ENCODE assay signal across 25 cellular contexts in genomic region chr2:202960524-202960923, GRCh38. TPM values are rescaled to one million over a fixed set of nuclear protein-coding genes. Genes with fewer than 3 reads are reported as not detected.
DNase-seq lines count a peak whose midpoint lies in the region; ATAC-seq, FAIRE-seq and TF ChIP-seq lines count a peak whose summit lies in the region.
"Had no signal": no experiment of that assay in that cellular context is flagged by ENCODE, and none has a peak within 500 bp of the region (broad histone marks: within the 10 kb centered on the region; RNA-seq: fewer than 3 reads in every experiment).

No MANE protein-coding gene starts in this region.

- no peak overlapping the region for H2AFZ ChIP-seq in H1 (ENCODE audit: low read length)

- H3K4me2 ChIP-seq in H1 (ENCODE audit: insufficient read depth in 1 of 2, low read depth in 2 of 2, low read length in 2 of 2) = no peak overlapping the region
- H3K4me2 ChIP-seq: BLaER1 had no signal

- TF ChIP-seq EP300 in H1 (IDR thresholded peaks at IDR 0.05; ENCODE audit: borderline replicate concordance in 1 of 2, low read depth in 2 of 2, low read length in 2 of 2) = no peak

- H4K91ac ChIP-seq in H1 (replicated peaks; ENCODE audit: insufficient read length, low read length) = no peak overlapping the region

- H3K9ac ChIP-seq in H1 (replicated peaks in 1 of 4; ENCODE audit: extremely low read depth in 1 of 4, low read depth in 3 of 4, low read length in 3 of 4) = no peak overlapping the region
- H3K9ac ChIP-seq: BLaER1 had no signal

- intact Hi-C loops in posterior cingulate gyrus (cut with DNase I) = no loop called here

- H3K4ac ChIP-seq in H1 (replicated peaks; ENCODE audit: insufficient read length, low read depth, low read length) = no peak overlapping the region

- H3K18ac ChIP-seq in H1 (ENCODE audit: extremely low read depth, low read length) = no peak overlapping the region

- no peak overlapping the region for H2BK20ac ChIP-seq in H1 (ENCODE audit: low read length)

- H3K27me3 ChIP-seq in H1 (replicated peaks in 1 of 4; ENCODE audit: control insufficient read depth in 3 of 4, extremely low read depth in 1 of 4, insufficient read depth in 3 of 4, low read length in 3 of 4) = no peaks in the 10 kb centered on the region
- H3K27me3 ChIP-seq: BE2C, BLaER1 had no signal

- H3K36me3 ChIP-seq in HEK293 (ENCODE audit: control insufficient read depth in 2 of 2, insufficient read depth in 1 of 2, low read length in 2 of 2) = no peaks in the 10 kb centered on the region; a peak in 1 of 3 replicates
- no peaks in the 10 kb centered on the region for H3K36me3 ChIP-seq in H1 (ENCODE audit: control insufficient read depth in 2 of 4, insufficient read depth in 4 of 4, low read length in 3 of 4)
- H3K36me3 ChIP-seq: BE2C had no signal

- no peak for TF ChIP-seq RAD21 in H1 (IDR thresholded peaks at IDR 0.05 in 1 of 2, conservative IDR thresholded peaks at IDR 0.05 in 1 of 2; ENCODE audit: low read depth in 2 of 2, low read length in 2 of 2)

- no peak overlapping the region for H2AK5ac ChIP-seq in H1 (ENCODE audit: low read depth, low read length)

- H3K27ac ChIP-seq in HEK293 (ENCODE audit: extremely low read depth, low read depth, low read length) = no peak overlapping the region
- H3K27ac ChIP-seq in H1 (ENCODE audit: low read depth, low read length) = no peak overlapping the region
- H3K27ac ChIP-seq: BLaER1 had no signal

- no peak for FAIRE-seq in H1 (lab: Jason Lieb, UNC)
- FAIRE-seq: A204.1, GM12892, GM18507 had no signal

- H3K56ac ChIP-seq in H1 (replicated peaks; ENCODE audit: insufficient read length, low read depth, low read length) = no peak overlapping the region

- H4K20me1 ChIP-seq in H1 (replicated peaks in 1 of 2; ENCODE audit: control insufficient read depth in 1 of 2, insufficient read depth in 2 of 2, low read length in 2 of 2) = no peaks in the 10 kb centered on the region
- H4K20me1 ChIP-seq: BLaER1 had no signal

- H3K4me3 ChIP-seq in HEK293 (ENCODE audit: low read depth, low read length) (no peak overlapping the region), H1 (ENCODE audit: extremely low read depth in 1 of 4, insufficient read depth in 2 of 4, low read depth in 3 of 4, low read length in 4 of 4) (no peak overlapping the region)
- H3K4me3 ChIP-seq: BLaER1, GM12878 had no signal

- 98% methylated on average over 6 of the region's 6 CpGs; no CpG with 5 or more reads in 1 of the 2 experiments for WGBS in H1 (ENCODE audit: extremely low coverage in 1 of 2, insufficient coverage in 1 of 2, insufficient read length in 1 of 2, insufficient replicate concordance in 2 of 2, low coverage in 1 of 2, low lambda C conversion rate in 2 of 2, missing lambda C conversion rate in 1 of 2), 2 experiments

- H3K4me1 ChIP-seq in HEK293 (ENCODE audit: control insufficient read depth, insufficient read depth, low read length) (no peaks in the 10 kb centered on the region), H1 (replicated peaks in 1 of 4; ENCODE audit: control insufficient read depth in 3 of 4, insufficient read depth in 4 of 4, low read length in 3 of 4) (no peaks in the 10 kb centered on the region)
- H3K4me1 ChIP-seq: BE2C, BLaER1 had no signal

- POLR2A ChIA-PET in HEK293 (lab: Yijun Ruan, JAX) = no interaction called here
- POLR2A ChIA-PET in HEK293T (lab: Yijun Ruan, JAX) = no interaction called here
- POLR2A ChIA-PET in H1 (lab: Charles Lee; ENCODE audit: partially characterized antibody) = no interaction called here

- no peak for TF ChIP-seq POLR2A in H1 (IDR thresholded peaks at IDR 0.05; ENCODE audit: control extremely low read depth in 1 of 2, low read depth in 2 of 2, low read length in 2 of 2)

- DNase-seq in HEK293T (ENCODE audit: extremely low spot score) (no peak), H1 (ENCODE audit: low read depth in 1 of 2, low spot score in 2 of 2) (no peak), posterior cingulate gyrus (no peak)
- DNase-seq: 8988T; ACHN; BE2C; C1 segment of cervical spinal cord; CD4-positive, alpha-beta memory T cell; CD4-positive, CD25-positive, alpha-beta regulatory T cell; CD8-positive, alpha-beta memory T cell; COR-L47; DMS 273 treated with DMSO at 0.1 percent for 48 hours; DMS153; DMS53; DMS79; DND-41; EL; GDM1 had no signal

- H3K23ac ChIP-seq in H1 (ENCODE audit: insufficient read length) = no peak overlapping the region

- no peaks in the 10 kb centered on the region for H3K79me2 ChIP-seq in H1 (ENCODE audit: control insufficient read depth in 1 of 2, insufficient read depth in 2 of 2, low read length in 2 of 2)

- H2BK15ac ChIP-seq in H1 (ENCODE audit: low read length) = no peak overlapping the region

- no peak overlapping the region for H2BK120ac ChIP-seq in H1 (replicated peaks; ENCODE audit: low read depth, low read length)

- no peak overlapping the region for H2BK5ac ChIP-seq in H1 (ENCODE audit: low read depth, low read length)

- CTCF ChIA-PET in HEK293 (lab: Yijun Ruan, JAX) (no interaction called here), HEK293T (lab: Yijun Ruan, JAX) (no interaction called here), H1 (lab: Charles Lee; ENCODE audit: partially characterized antibody) (no interaction called here)

- TF ChIP-seq CTCF in HEK293 (tag by site-specific recombination; IDR thresholded peaks at IDR 0.05) = no peak
- no peak for TF ChIP-seq CTCF in H1 (IDR thresholded peaks at IDR 0.05; ENCODE audit: control extremely low read depth in 1 of 3, insufficient read depth in 1 of 3, low read depth in 1 of 3, low read length in 3 of 3)

- H2BK12ac ChIP-seq in H1 (ENCODE audit: low read depth, low read length) = no peak overlapping the region

- peaks cover 2% of the 10 kb centered on the region; the same call in 1 of the 2 replicates for H3K23me2 ChIP-seq in H1 (ENCODE audit: low read depth, low read length)

- H3K79me1 ChIP-seq in H1 (ENCODE audit: low read depth, low read length) = no peaks in the 10 kb centered on the region

- no peak overlapping the region for H3K14ac ChIP-seq in H1 (ENCODE audit: insufficient read length)

- H4K5ac ChIP-seq in H1 (ENCODE audit: insufficient read length, low read depth, low read length) = no peak overlapping the region

- H4K8ac ChIP-seq in H1 (ENCODE audit: extremely low read depth, insufficient read depth, low read length) = no peak overlapping the region

- H3K9me3 ChIP-seq in HEK293 (ENCODE audit: control insufficient read depth, insufficient read depth, low read depth, low read length) = no peaks in the 10 kb centered on the region
- no peaks in the 10 kb centered on the region for H3K9me3 ChIP-seq in H1 (ENCODE audit: insufficient read depth in 2 of 2, low read depth in 1 of 2, low read length in 1 of 2)
- H3K9me3 ChIP-seq: BE2C, BLaER1 had no signal

- no peak for ATAC-seq in HG03135 (IDR thresholded peaks at IDR 0.05; ENCODE audit: unreplicated experiment)
- ATAC-seq: GM12878 had no signal

TF ChIP-seq in HEK293, 187 proteins besides CTCF, POLR2A, EP300 and RAD21 (continues in another document):
- TF ChIP-seq ZNF366 (tag by site-specific recombination; conservative IDR thresholded peaks at IDR 0.05) = peak; percentile 43; the same call in 1 of the 2 replicates
- TF ChIP-seq ZEB2 (tag by site-specific recombination; IDR thresholded peaks at IDR 0.05) = no peak

TF ChIP-seq in HEK293T, 16 proteins besides CTCF, POLR2A, EP300 and RAD21 (continues in another document):
- TF ChIP-seq ELF4 (IDR thresholded peaks at IDR 0.05) (no peak), LEF1 (IDR thresholded peaks at IDR 0.05; ENCODE audit: borderline replicate concordance) (no peak), TARDBP (IDR thresholded peaks at IDR 0.05) (no peak)

TF ChIP-seq in H1, 55 proteins besides CTCF, POLR2A, EP300 and RAD21 (continues in another document):
- TF ChIP-seq E2F6 (IDR thresholded peaks at IDR 0.05) (peak; percentile 91), TEAD4 (IDR thresholded peaks at IDR 0.05; ENCODE audit: low read depth, low read length) (no peak), RFX5 (IDR thresholded peaks at IDR 0.05; ENCODE audit: borderline replicate concordance, low read depth, low read length) (no peak)

RNA-seq across cellular contexts. Expression of gene CARF, which starts 48.4 kb away (rescaled TPM):
- total RNA-seq in H1 (2021; fragmentation: NEBNext Ultra II Directional; extraction: Animal tissue kit (Norgen Biotek cat#: 25700)) = 1.9 and 2.6 TPM in 2 replicates
- 1.6 and 2.0 TPM in 2 replicates for polyA plus RNA-seq in H1 (2011; rRNA removed)
- polyA plus RNA-seq in H1 (2011; cell fraction: cytosol; rRNA removed) = 2.9 TPM
- 3.8 TPM for polyA plus RNA-seq in H1 (2011; cell fraction: nucleus; rRNA removed)
- polyA plus RNA-seq in H1 (2012, experiment 1 of 2) = 2.1 to 3.5 TPM (median 2.8 TPM) in 4 replicates
- polyA plus RNA-seq in H1 (2012, experiment 2 of 2) = 0.12 TPM
- 3.1 TPM for polyA plus RNA-seq in H1 (2013, experiment 1 of 2)
- polyA plus RNA-seq in H1 (2013, experiment 2 of 2) = 2.4 TPM
- polyA minus RNA-seq in H1 (2011; rRNA and poly(A)+ RNA removed) = 6.6 and 12.1 TPM in 2 replicates
- 3.9 TPM for polyA minus RNA-seq in H1 (2011; cell fraction: cytosol; rRNA and poly(A)+ RNA removed)
- 15.4 TPM for polyA minus RNA-seq in H1 (2011; cell fraction: nucleus; rRNA and poly(A)+ RNA removed)

RNA-seq across cellular contexts. Expression of gene WDR12, which starts 49.1 kb away (rescaled TPM):
- 150 and 183 TPM in 2 replicates for total RNA-seq in H1 (2021; fragmentation: NEBNext Ultra II Directional; extraction: Animal tissue kit (Norgen Biotek cat#: 25700))
- polyA plus RNA-seq in H1 (2011; rRNA removed) = 9.7 and 25.0 TPM in 2 replicates
- polyA plus RNA-seq in H1 (2011; cell fraction: cytosol; rRNA removed) = 46.2 TPM
- 16.7 TPM for polyA plus RNA-seq in H1 (2011; cell fraction: nucleus; rRNA removed)
- polyA plus RNA-seq in H1 (2012, experiment 1 of 2) = 80.4 to 122 TPM (median 91.6 TPM) in 4 replicates
- 8.0 TPM for polyA plus RNA-seq in H1 (2012, experiment 2 of 2)
- 69.7 TPM for polyA plus RNA-seq in H1 (2013, experiment 1 of 2)
- polyA plus RNA-seq in H1 (2013, experiment 2 of 2) = 67.6 TPM
- polyA minus RNA-seq in H1 (2011; rRNA and poly(A)+ RNA removed) = 29.1 and 43.1 TPM in 2 replicates
- polyA minus RNA-seq in H1 (2011; cell fraction: cytosol; rRNA and poly(A)+ RNA removed) = 43.7 TPM
- 24.5 TPM for polyA minus RNA-seq in H1 (2011; cell fraction: nucleus; rRNA and poly(A)+ RNA removed)

RNA-seq across cellular contexts. Expression of gene NBEAL1, which starts 54.2 kb away (rescaled TPM):
- total RNA-seq in H1 (2021; fragmentation: NEBNext Ultra II Directional; extraction: Animal tissue kit (Norgen Biotek cat#: 25700)) = 8.2 and 10.7 TPM in 2 replicates
- 1.4 and 2.3 TPM in 2 replicates for polyA plus RNA-seq in H1 (2011; rRNA removed)
- 2.6 TPM for polyA plus RNA-seq in H1 (2011; cell fraction: cytosol; rRNA removed)
- polyA plus RNA-seq in H1 (2011; cell fraction: nucleus; rRNA removed) = 1.9 TPM
- 3.2 to 9.6 TPM (median 4.1 TPM) in 4 replicates for polyA plus RNA-seq in H1 (2012, experiment 1 of 2)
- polyA plus RNA-seq in H1 (2012, experiment 2 of 2) = 3.3 TPM
- 10.9 TPM for polyA plus RNA-seq in H1 (2013, experiment 1 of 2)
- polyA plus RNA-seq in H1 (2013, experiment 2 of 2) = 10.9 TPM
- 13.8 and 23.4 TPM in 2 replicates for polyA minus RNA-seq in H1 (2011; rRNA and poly(A)+ RNA removed)
- 4.5 TPM for polyA minus RNA-seq in H1 (2011; cell fraction: cytosol; rRNA and poly(A)+ RNA removed)
- 21.3 TPM for polyA minus RNA-seq in H1 (2011; cell fraction: nucleus; rRNA and poly(A)+ RNA removed)
